8 cellular contexts compared by ENCODE assay signal in the genomic region with DNA sequence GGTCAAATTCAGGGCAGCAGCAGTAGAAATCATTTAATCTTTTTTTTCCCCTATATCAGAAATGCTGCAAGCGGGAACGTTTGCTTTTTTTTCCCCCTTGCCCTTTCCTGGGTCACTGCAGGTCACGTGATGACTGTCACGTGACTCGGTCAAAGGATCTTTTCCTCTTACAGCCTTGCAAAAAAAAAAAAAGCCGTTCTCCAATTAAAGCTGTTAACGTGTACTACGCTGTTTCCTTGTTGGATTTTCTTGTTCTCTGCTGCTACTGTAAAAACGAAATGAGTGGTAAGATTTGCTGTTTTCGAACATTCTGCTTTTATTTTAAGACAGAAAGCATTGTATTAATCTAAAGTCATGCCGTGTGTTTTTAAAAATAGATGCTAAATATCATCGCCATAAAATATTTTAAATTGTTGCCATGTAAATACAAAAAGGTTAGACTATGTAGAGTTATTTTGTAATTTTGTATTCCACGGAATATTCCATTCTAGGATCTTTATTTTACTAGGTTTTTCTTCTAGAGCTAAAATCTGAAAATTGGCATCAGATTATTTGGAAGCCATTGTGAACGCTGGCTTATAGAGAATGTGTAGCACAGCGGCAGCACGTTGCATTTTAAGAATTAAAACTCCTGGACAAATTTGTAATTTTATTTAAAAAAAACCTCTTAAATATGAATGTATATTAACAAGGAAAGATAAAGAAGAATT.
DNase-seq lines count a peak whose midpoint lies in the region; ATAC-seq and TF ChIP-seq lines count a peak whose summit lies in the region.

No MANE protein-coding gene starts in this region.

- H3K4me1 ChIP-seq in gastroesophageal sphincter (peaks cover 6 to 45% (median 6%) of the 10 kb centered on the region in 3 donors), neutrophil (ENCODE audit: control insufficient read depth in 1 of 2, insufficient read depth in 1 of 2, low read depth in 1 of 2, low read length in 1 of 2) (peaks cover 31% of the 10 kb centered on the region in 2 experiments)

- WGBS in gastroesophageal sphincter (ENCODE audit: low coverage in 1 of 2), 2 donors, result 0 to 1% methylated on average over 16 of the region's 16 CpGs

- ATAC-seq in gastroesophageal sphincter, result peak; percentile 50

- H3K4me3 ChIP-seq in AG04450 (ENCODE audit: low read depth, low read length) (peak overlapping the region; percentile 58), gastroesophageal sphincter (peak overlapping the region; percentile 52 to 96), neutrophil (ENCODE audit: low read depth in 1 of 2, low read length in 1 of 2) (peak overlapping the region; percentile 35 to 53)

- TF ChIP-seq EP300 in gastroesophageal sphincter (IDR thresholded peaks at IDR 0.05), result no peak

- DNase-seq in AG04450 (ENCODE audit: low read depth, low spot score) (peak; percentile 66), GM19238 (ENCODE audit: insufficient read length, low spot score) (peak; percentile 46), LHCN-M2 (ENCODE audit: low read depth) (peak; percentile 90), SIG-M5 treated with dmso at 0.1 percent for 504 hours (lab: John Stamatoyannopoulos, UW; ENCODE audit: unreplicated experiment) (peak; percentile 95), stromal cell of bone marrow (ENCODE audit: low read depth) (peak; percentile 85)
- DNase-seq in activated naive CD4-positive, alpha-beta T cell treated with Interleukin-2 at 50 U/mL for 16 hours, result peak; percentile 70

- no peak for TF ChIP-seq POLR2A in gastroesophageal sphincter (IDR thresholded peaks at IDR 0.05)

- TF ChIP-seq CTCF in AG04450 (IDR thresholded peaks at IDR 0.05; ENCODE audit: low read depth, low read length), result no peak
- peak in 1 of 4 experiments; percentile 6 for TF ChIP-seq CTCF in gastroesophageal sphincter (IDR thresholded peaks at IDR 0.05)
- no peak for TF ChIP-seq CTCF in neutrophil (IDR thresholded peaks at IDR 0.05)

- H3K27ac ChIP-seq in AG04450 (ENCODE audit: low read depth, low read length), result no peak overlapping the region
- H3K27ac ChIP-seq in gastroesophageal sphincter, result peak overlapping the region; percentile 25 to 65 (median 58)
- peak overlapping the region; percentile 55 for H3K27ac ChIP-seq in neutrophil

- H3K27me3 ChIP-seq in AG04450 (ENCODE audit: control insufficient read depth, insufficient read depth, low read length) (no peaks in the 10 kb centered on the region), gastroesophageal sphincter (no peaks in the 10 kb centered on the region), neutrophil (no peaks in the 10 kb centered on the region)

- H3K36me3 ChIP-seq in gastroesophageal sphincter (peaks cover 0 to 5% of the 10 kb centered on the region in 2 donors), neutrophil (peaks cover 1% of the 10 kb centered on the region)

- POLR2A ChIA-PET in AG04450 (lab: Yijun Ruan, JAX), result no interaction called here

- CTCF ChIA-PET in AG04450 (lab: Charles Lee), result interaction anchor here (0.6 to 1.4 kb wide), 4 partner anchors 134 to 1750 kb away, joined by 3 to 5 read pairs (median 3); no protein-coding TSS in a partner anchor

- H3K9me3 ChIP-seq in AG04450 (ENCODE audit: control insufficient read depth, insufficient read depth, low read length) (no peaks in the 10 kb centered on the region), gastroesophageal sphincter (no peaks in the 10 kb centered on the region), neutrophil (no peaks in the 10 kb centered on the region)
